Comparison of ENCODE assay signal across 8 cellular contexts in genomic region chr19:40798223-40798996, GRCh38.
DNase-seq lines count a peak whose midpoint lies in the region; ATAC-seq and TF ChIP-seq lines count a peak whose summit lies in the region.

No MANE protein-coding gene starts in this region.

- DNase-seq in AG09319 (ENCODE audit: extremely low read depth, low read depth) (peak; percentile 99), NCI-H2227 (lab: John Stamatoyannopoulos, UW; ENCODE audit: unreplicated experiment) (peak; percentile 100), caudate nucleus (lab: John Stamatoyannopoulos, UW) (peak; percentile 80 to 100 (median 100)), inferior parietal cortex (ENCODE audit: extremely low spot score) (peak; percentile 98), smooth muscle cell of the brain vasculature (ENCODE audit: low read depth, low spot score) (peak; percentile 100)

- H3K27ac ChIP-seq in caudate nucleus (ENCODE audit: low read depth, low read length) = peak overlapping the region; percentile 83

- H3K4me3 ChIP-seq in WI38 (ENCODE audit: low read depth, low read length) = peak overlapping the region; percentile 61

- peak; percentile 54 for TF ChIP-seq CTCF in AG09319 (IDR thresholded peaks at IDR 0.05; ENCODE audit: low read depth, low read length)
- TF ChIP-seq CTCF in WI38 (IDR thresholded peaks at IDR 0.05; ENCODE audit: low read depth, low read length) = peak; percentile 44

- ATAC-seq in GM18909 (IDR thresholded peaks at IDR 0.05; ENCODE audit: poor library complexity, unreplicated experiment) (peak; percentile 75), HG03159 (IDR thresholded peaks at IDR 0.05; ENCODE audit: unreplicated experiment) (peak; percentile 73)

Comparison
In these comparisons a context has a peak if more than half of its experiments do, and no peak if none do; other contexts are left out.
1. Peak in every context shown above with its lines: DNase-seq, ATAC-seq, H3K4me3 ChIP-seq and H3K27ac ChIP-seq.